ENCODE assay signal across 7 cellular contexts in the genomic region with DNA sequence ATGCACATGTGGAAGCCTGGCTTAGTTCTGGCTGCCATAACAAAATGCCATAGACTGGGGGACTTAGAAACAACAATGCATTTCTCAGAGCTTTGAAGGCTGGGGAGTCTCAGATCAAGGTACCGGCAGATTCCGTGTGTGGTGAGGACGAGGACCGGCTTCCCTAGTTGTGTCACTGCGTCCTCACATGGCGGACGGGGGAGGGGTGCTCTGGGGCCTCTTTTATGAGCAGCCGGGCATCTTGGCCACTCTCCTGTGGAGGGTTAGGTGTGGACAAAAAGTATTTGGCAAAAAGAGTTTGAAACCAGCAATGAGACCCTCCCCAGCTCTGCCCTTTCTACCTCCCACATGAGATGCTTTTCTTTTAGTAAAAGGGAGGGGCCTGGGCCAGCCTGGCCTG.
"Had no signal": no experiment of that assay in that cellular context is flagged by ENCODE, and none has a peak within 500 bp of the region (broad histone marks: within the 10 kb centered on the region; RNA-seq: fewer than 3 reads in every experiment).

No MANE protein-coding gene starts in this region.

- H3K4me3 ChIP-seq: cardiac muscle cell had no signal

- H3K4me3 Mint-ChIP-seq: activated CD4-positive, alpha-beta memory T cell treated with anti-CD3 and anti-CD28 coated beads, Interleukin-2, amount 10 ng/mL, durations not matched to agents 7 days and 5 days; activated T-helper 17 cell treated with anti-CD3 and anti-CD28 coated beads, Interleukin-2, amount 50 U/mL, for 72 hours; T-helper 1 cell treated with Interleukin-12 subunit alpha and Interleukin-12 subunit beta and Interleukin-4 antibody, amounts not matched to agents 30 μg/mL and 1 μg/mL, for 36 hours; WTC11 had no signal

- H3K9me3 Mint-ChIP-seq: activated CD4-positive, alpha-beta memory T cell treated with anti-CD3 and anti-CD28 coated beads, Interleukin-2, amount 10 ng/mL, durations not matched to agents 7 days and 5 days; activated naive CD4-positive, alpha-beta T cell treated with anti-CD3 and anti-CD28 coated beads, Interleukin-2, amount 50 U/mL, for 72 hours; activated T-helper 17 cell treated with anti-CD3 and anti-CD28 coated beads, Interleukin-2, amount 50 U/mL, for 72 hours; T-helper 1 cell treated with Interleukin-12 subunit alpha and Interleukin-12 subunit beta and Interleukin-4 antibody, amounts not matched to agents 30 μg/mL and 1 μg/mL, for 36 hours; WTC11 had no signal

- H3K36me3 Mint-ChIP-seq: activated naive CD4-positive, alpha-beta T cell treated with anti-CD3 and anti-CD28 coated beads, Interleukin-2, amount 50 U/mL, for 72 hours; WTC11 had no signal

- H3K27ac Mint-ChIP-seq: activated CD4-positive, alpha-beta memory T cell treated with anti-CD3 and anti-CD28 coated beads, Interleukin-2, amount 10 ng/mL, durations not matched to agents 7 days and 5 days; activated naive CD4-positive, alpha-beta T cell treated with anti-CD3 and anti-CD28 coated beads, Interleukin-2, amount 50 U/mL, for 72 hours; activated T-helper 17 cell treated with anti-CD3 and anti-CD28 coated beads, Interleukin-2, amount 50 U/mL, for 72 hours; T-helper 1 cell treated with Interleukin-12 subunit alpha and Interleukin-12 subunit beta and Interleukin-4 antibody, amounts not matched to agents 30 μg/mL and 1 μg/mL, for 36 hours; WTC11 had no signal

- H3K4me1 Mint-ChIP-seq: activated T-helper 17 cell treated with anti-CD3 and anti-CD28 coated beads, Interleukin-2, amount 50 U/mL, for 72 hours had no signal

- H3K27ac ChIP-seq: brain microvascular endothelial cell, cardiac muscle cell had no signal

- H3K36me3 ChIP-seq: brain microvascular endothelial cell, cardiac muscle cell had no signal
